Comparison of ENCODE assay signal across 8 cellular contexts in genomic region chr10:17029581-17030271, GRCh38.
DNase-seq lines count a peak whose midpoint lies in the region; ATAC-seq and TF ChIP-seq lines count a peak whose summit lies in the region.

No MANE protein-coding gene starts in this region.

- intact Hi-C loops in cardiac septum (cut with DNase I): no loop called here

- H3F3A ChIP-seq in SK-N-SH (replicated peaks; ENCODE audit: insufficient read depth): peaks cover 38% of the 10 kb centered on the region

- H3K4me3 ChIP-seq in SK-N-SH (ENCODE audit: low read depth in 2 of 2, low read length in 1 of 2): peak overlapping the region; percentile 17 to 55
- peak overlapping the region; percentile 1 for H3K4me3 ChIP-seq in retinal pigment epithelial cell (ENCODE audit: low read length)

- no peaks in the 10 kb centered on the region for H3K9me2 ChIP-seq in SK-N-SH

- DNase-seq in SK-N-SH: peak; percentile 44
- DNase-seq in activated naive CD4-positive, alpha-beta T cell treated with anti-CD3 and anti-CD28 coated beads, Interleukin-2, amount 50 U/mL, for 16 hours: peak; percentile 87
- DNase-seq in cardiac septum (ENCODE audit: low spot score): peak; percentile 91
- no peak for DNase-seq in retinal pigment epithelial cell (ENCODE audit: low read depth)
- no peak for DNase-seq in NCI-H1092 treated with DMSO at 0.1 percent for 48 hours (lab: John Stamatoyannopoulos, UW)
- DNase-seq in NCI-H526 (lab: John Stamatoyannopoulos, UW): no peak

- CTCF ChIA-PET in SK-N-SH (lab: Yijun Ruan, JAX): no interaction called here

- TF ChIP-seq EP300 in SK-N-SH (IDR thresholded peaks at IDR 0.05; ENCODE audit: borderline replicate concordance in 1 of 2, low read depth in 1 of 2, low read length in 1 of 2): peak; percentile 76 to 90; a peak in 3 of 4 replicates

- peaks cover 25 to 51% of the 10 kb centered on the region in 2 experiments for H3K4me1 ChIP-seq in SK-N-SH (ENCODE audit: control insufficient read depth in 1 of 2, insufficient read depth in 2 of 2, low read depth in 1 of 2, low read length in 1 of 2)

- no peaks in the 10 kb centered on the region for H3K9me3 ChIP-seq in SK-N-SH

- H3K79me2 ChIP-seq in SK-N-SH (ENCODE audit: insufficient read depth): no peaks in the 10 kb centered on the region

- TF ChIP-seq RAD21 in SK-N-SH (IDR thresholded peaks at IDR 0.05; ENCODE audit: low read length): peak; percentile 19; the same call in 1 of the 2 replicates

- peak overlapping the region; percentile 90 for H3K9ac ChIP-seq in SK-N-SH

- no peak for TF ChIP-seq CTCF in SK-N-SH (IDR thresholded peaks at IDR 0.05)
- no peak for TF ChIP-seq CTCF in retinal pigment epithelial cell (conservative IDR thresholded peaks at IDR 0.05; ENCODE audit: low read depth, low read length)

- peak overlapping the region; percentile 87 for H3K4me2 ChIP-seq in SK-N-SH

- H2AFZ ChIP-seq in SK-N-SH (ENCODE audit: low read depth): peak overlapping the region; percentile 60; the same call in 1 of the 2 replicates

- POLR2A ChIA-PET in SK-N-SH (lab: Yijun Ruan, JAX): no interaction called here

- H3K27me3 ChIP-seq in SK-N-SH (ENCODE audit: insufficient read depth): no peaks in the 10 kb centered on the region

- ATAC-seq in GM21825 (IDR thresholded peaks at IDR 0.05; ENCODE audit: unreplicated experiment): peak; percentile 49
- no peak for ATAC-seq in GM21390 (IDR thresholded peaks at IDR 0.05; ENCODE audit: unreplicated experiment)

- WGBS in SK-N-SH (ENCODE audit: low lambda C conversion rate): 10% methylated on average over 8 of the region's 9 CpGs

- H4K20me1 ChIP-seq in SK-N-SH (ENCODE audit: insufficient read depth): no peaks in the 10 kb centered on the region

- no peaks in the 10 kb centered on the region for H3K36me3 ChIP-seq in SK-N-SH (replicated peaks in 1 of 2; ENCODE audit: control insufficient read depth in 1 of 2, insufficient read depth in 2 of 2, low read length in 1 of 2)

- peak overlapping the region; percentile 96 to 100 for H3K27ac ChIP-seq in SK-N-SH (ENCODE audit: low read depth in 2 of 2, low read length in 1 of 2)

TF ChIP-seq in SK-N-SH, 30 proteins besides CTCF, POLR2A, EP300 and RAD21 (continues in another document):
- TF ChIP-seq POLR2AphosphoS5 (IDR thresholded peaks at IDR 0.05; ENCODE audit: low read depth, low read length) (peak; percentile 78; the same call in 1 of the 2 replicates), MEF2A (IDR thresholded peaks at IDR 0.05; ENCODE audit: borderline replicate concordance, low read depth) (no peak), FOXM1 (IDR thresholded peaks at IDR 0.05; ENCODE audit: low read depth) (no peak; the same call in 1 of the 2 replicates), JUND (IDR thresholded peaks at IDR 0.05) (peak; percentile 93), NFIC (IDR thresholded peaks at IDR 0.05; ENCODE audit: borderline replicate concordance) (peak; percentile 79), RCOR1 (IDR thresholded peaks at IDR 0.05; ENCODE audit: low read length) (no peak; the same call in 1 of the 2 replicates), GABPA (IDR thresholded peaks at IDR 0.05; ENCODE audit: low read depth) (peak; percentile 51; the same call in 1 of the 2 replicates), TCF12 (IDR thresholded peaks at IDR 0.05) (peak; percentile 88), TEAD4 (IDR thresholded peaks at IDR 0.05; ENCODE audit: borderline replicate concordance, insufficient read depth) (peak; percentile 63; the same call in 1 of the 2 replicates), FOSL2 (IDR thresholded peaks at IDR 0.05; ENCODE audit: borderline replicate concordance, low read depth) (peak; percentile 91), ELF1 (IDR thresholded peaks at IDR 0.05) (peak; percentile 61; the same call in 1 of the 2 replicates), RFX5 (IDR thresholded peaks at IDR 0.05; ENCODE audit: low read length) (no peak), SMC3 (IDR thresholded peaks at IDR 0.05; ENCODE audit: low read depth, low read length) (no peak), FOXJ3 (CRISPR knock-in tag; IDR thresholded peaks at IDR 0.05) (no peak), CHD2 (IDR thresholded peaks at IDR 0.05; ENCODE audit: low read length, partially characterized antibody) (peak; percentile 33), RXRA (IDR thresholded peaks at IDR 0.05; ENCODE audit: borderline replicate concordance, low read depth) (peak; percentile 48; the same call in 1 of the 2 replicates), SIN3A (IDR thresholded peaks at IDR 0.05; ENCODE audit: borderline replicate concordance, low read depth, low read length) (no peak; the same call in 1 of the 2 replicates), TAF1 (IDR thresholded peaks at IDR 0.05; ENCODE audit: borderline replicate concordance, low read depth, low read length) (no peak), USF2 (IDR thresholded peaks at IDR 0.05; ENCODE audit: borderline replicate concordance, low read depth, low read length) (no peak)
- TF ChIP-seq, protein P1, sequence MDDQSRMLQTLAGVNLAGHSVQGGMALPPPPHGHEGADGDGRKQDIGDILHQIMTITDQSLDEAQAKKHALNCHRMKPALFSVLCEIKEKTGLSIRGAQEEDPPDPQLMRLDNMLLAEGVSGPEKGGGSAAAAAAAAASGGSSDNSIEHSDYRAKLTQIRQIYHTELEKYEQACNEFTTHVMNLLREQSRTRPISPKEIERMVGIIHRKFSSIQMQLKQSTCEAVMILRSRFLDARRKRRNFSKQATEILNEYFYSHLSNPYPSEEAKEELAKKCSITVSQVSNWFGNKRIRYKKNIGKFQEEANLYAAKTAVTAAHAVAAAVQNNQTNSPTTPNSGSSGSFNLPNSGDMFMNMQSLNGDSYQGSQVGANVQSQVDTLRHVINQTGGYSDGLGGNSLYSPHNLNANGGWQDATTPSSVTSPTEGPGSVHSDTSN (IDR thresholded peaks at IDR 0.05): peak; percentile 91
- TF ChIP-seq, protein P2, sequence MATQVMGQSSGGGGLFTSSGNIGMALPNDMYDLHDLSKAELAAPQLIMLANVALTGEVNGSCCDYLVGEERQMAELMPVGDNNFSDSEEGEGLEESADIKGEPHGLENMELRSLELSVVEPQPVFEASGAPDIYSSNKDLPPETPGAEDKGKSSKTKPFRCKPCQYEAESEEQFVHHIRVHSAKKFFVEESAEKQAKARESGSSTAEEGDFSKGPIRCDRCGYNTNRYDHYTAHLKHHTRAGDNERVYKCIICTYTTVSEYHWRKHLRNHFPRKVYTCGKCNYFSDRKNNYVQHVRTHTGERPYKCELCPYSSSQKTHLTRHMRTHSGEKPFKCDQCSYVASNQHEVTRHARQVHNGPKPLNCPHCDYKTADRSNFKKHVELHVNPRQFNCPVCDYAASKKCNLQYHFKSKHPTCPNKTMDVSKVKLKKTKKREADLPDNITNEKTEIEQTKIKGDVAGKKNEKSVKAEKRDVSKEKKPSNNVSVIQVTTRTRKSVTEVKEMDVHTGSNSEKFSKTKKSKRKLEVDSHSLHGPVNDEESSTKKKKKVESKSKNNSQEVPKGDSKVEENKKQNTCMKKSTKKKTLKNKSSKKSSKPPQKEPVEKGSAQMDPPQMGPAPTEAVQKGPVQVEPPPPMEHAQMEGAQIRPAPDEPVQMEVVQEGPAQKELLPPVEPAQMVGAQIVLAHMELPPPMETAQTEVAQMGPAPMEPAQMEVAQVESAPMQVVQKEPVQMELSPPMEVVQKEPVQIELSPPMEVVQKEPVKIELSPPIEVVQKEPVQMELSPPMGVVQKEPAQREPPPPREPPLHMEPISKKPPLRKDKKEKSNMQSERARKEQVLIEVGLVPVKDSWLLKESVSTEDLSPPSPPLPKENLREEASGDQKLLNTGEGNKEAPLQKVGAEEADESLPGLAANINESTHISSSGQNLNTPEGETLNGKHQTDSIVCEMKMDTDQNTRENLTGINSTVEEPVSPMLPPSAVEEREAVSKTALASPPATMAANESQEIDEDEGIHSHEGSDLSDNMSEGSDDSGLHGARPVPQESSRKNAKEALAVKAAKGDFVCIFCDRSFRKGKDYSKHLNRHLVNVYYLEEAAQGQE (IDR thresholded peaks at IDR 0.05; ENCODE audit: low read depth, low read length): peak; percentile 62
- TF ChIP-seq, protein P3, sequence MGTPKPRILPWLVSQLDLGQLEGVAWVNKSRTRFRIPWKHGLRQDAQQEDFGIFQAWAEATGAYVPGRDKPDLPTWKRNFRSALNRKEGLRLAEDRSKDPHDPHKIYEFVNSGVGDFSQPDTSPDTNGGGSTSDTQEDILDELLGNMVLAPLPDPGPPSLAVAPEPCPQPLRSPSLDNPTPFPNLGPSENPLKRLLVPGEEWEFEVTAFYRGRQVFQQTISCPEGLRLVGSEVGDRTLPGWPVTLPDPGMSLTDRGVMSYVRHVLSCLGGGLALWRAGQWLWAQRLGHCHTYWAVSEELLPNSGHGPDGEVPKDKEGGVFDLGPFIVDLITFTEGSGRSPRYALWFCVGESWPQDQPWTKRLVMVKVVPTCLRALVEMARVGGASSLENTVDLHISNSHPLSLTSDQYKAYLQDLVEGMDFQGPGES (IDR thresholded peaks at IDR 0.05; ENCODE audit: low read depth, low read length): 0 out of 2 replicates have a peak, but pooled peaks have one; percentile 10
- TF ChIP-seq, protein P4, sequence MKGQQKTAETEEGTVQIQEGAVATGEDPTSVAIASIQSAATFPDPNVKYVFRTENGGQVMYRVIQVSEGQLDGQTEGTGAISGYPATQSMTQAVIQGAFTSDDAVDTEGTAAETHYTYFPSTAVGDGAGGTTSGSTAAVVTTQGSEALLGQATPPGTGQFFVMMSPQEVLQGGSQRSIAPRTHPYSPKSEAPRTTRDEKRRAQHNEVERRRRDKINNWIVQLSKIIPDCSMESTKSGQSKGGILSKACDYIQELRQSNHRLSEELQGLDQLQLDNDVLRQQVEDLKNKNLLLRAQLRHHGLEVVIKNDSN (IDR thresholded peaks at IDR 0.05; ENCODE audit: borderline replicate concordance, low read depth): no peak
- TF ChIP-seq, protein P5, sequence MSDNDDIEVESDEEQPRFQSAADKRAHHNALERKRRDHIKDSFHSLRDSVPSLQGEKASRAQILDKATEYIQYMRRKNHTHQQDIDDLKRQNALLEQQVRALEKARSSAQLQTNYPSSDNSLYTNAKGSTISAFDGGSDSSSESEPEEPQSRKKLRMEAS (IDR thresholded peaks at IDR 0.05; ENCODE audit: low read depth): peak; percentile 71; the same call in 1 of the 2 replicates

Comparison
In these comparisons a context has a peak if more than half of its experiments do, and no peak if none do; other contexts are left out.
1. DNase-seq: peak in SK-N-SH (single experiment), activated naive CD4-positive, alpha-beta T cell treated with anti-CD3 and anti-CD28 coated beads, Interleukin-2, amount 50 U/mL, for 16 hours (single experiment) and cardiac septum (single experiment); none in retinal pigment epithelial cell (single experiment), NCI-H1092 treated with DMSO at 0.1 percent for 48 hours (single experiment) and NCI-H526 (0 of 2).